30 cellular contexts compared by ENCODE assay signal in the genomic region with DNA sequence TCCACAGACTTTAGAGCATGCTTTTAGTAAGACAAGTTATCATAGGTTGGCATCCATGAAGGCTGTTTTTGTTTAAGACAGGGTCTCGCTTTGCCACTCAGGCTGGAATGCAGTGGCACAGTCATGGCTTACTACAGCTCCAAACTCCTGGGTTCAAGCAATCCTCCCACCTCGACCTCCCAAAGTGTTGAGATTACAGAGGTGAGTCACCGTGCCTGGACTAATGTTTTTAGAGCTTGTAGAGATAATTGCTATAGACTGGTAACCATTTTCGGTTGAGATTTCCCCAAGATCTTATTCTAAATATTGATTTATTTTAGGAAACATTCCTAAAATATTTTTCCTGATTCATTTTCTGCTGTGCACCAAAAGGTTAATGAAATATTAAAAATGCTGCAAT.
"Had no signal": no experiment of that assay in that cellular context is flagged by ENCODE, and none has a peak within 500 bp of the region (broad histone marks: within the 10 kb centered on the region; RNA-seq: fewer than 3 reads in every experiment).

No MANE protein-coding gene starts in this region.

- ATAC-seq: activated CD4-positive, CD25-positive, alpha-beta regulatory T cell treated with anti-CD3 and anti-CD28 coated beads, Interleukin-2, amount 50 U/mL, for 24 hours; activated CD8-positive, alpha-beta T cell treated with anti-CD3 and anti-CD28 coated beads for 36 hours; activated naive CD8-positive, alpha-beta T cell treated with anti-CD3 and anti-CD28 coated beads, Interleukin-2, amount 50 U/mL, for 24 hours; activated T-cell treated with anti-CD3 and anti-CD28 coated beads, Interleukin-2, amount 50 U/mL, for 4 hours; activated T-helper 17 cell treated with anti-CD3 and anti-CD28 coated beads, Interleukin-2, amount 50 U/mL, for 72 hours; body of pancreas; effector memory CD8-positive, alpha-beta T cell; foreskin keratinocyte; gastroesophageal sphincter; heart right ventricle had no signal

- DNase-seq: activated B cell treated with CpG ODN at 0.5 μM for 24 hours; activated CD4-positive, alpha-beta T cell treated with anti-CD3 and anti-CD28 coated beads for 48 hours; activated CD4-positive, alpha-beta T cell treated with anti-CD3 and anti-CD28 coated beads, Interleukin-2, amount 50 U/mL, for 1 hour; activated CD4-positive, alpha-beta T cell treated with anti-CD3 and anti-CD28 coated beads, Interleukin-2, amount 50 U/mL, for 48 hours; activated CD8-positive, alpha-beta memory T cell treated with anti-CD3 and anti-CD28 coated beads for 24 hours; activated CD8-positive, alpha-beta T cell treated with anti-CD3 and anti-CD28 coated beads for 36 hours; activated effector memory CD4-positive, alpha-beta T cell treated with anti-CD3 and anti-CD28 coated beads, Interleukin-2, amount 50 U/mL, for 16 hours; activated naive CD4-positive, alpha-beta T cell treated with anti-CD3 and anti-CD28 coated beads for 36 hours; activated naive CD8-positive, alpha-beta T cell treated with anti-CD3 and anti-CD28 coated beads for 36 hours; activated naive CD8-positive, alpha-beta T cell treated with anti-CD3 and anti-CD28 coated beads, Interleukin-2, amount 50 U/mL, for 24 hours; activated T-cell treated with anti-CD3 and anti-CD28 coated beads, Interleukin-2, amount 50 U/mL, for 4 hours; adrenal gland; amygdala; aorta; body of pancreas; caudate nucleus; cortex of kidney; dermis blood vessel endothelial cell; effector CD4-positive, alpha-beta T cell; effector memory CD8-positive, alpha-beta T cell; erythroblast; foreskin keratinocyte; heart right ventricle; T-helper 2 cell had no signal

- H3K27ac ChIP-seq: body of pancreas, esophagus muscularis mucosa, foreskin keratinocyte, gastroesophageal sphincter, heart right ventricle, VCaP had no signal

- H3K4me3 ChIP-seq: adrenal gland, body of pancreas, esophagus muscularis mucosa, gastroesophageal sphincter, heart right ventricle had no signal

- FAIRE-seq: colon had no signal

- H3K27me3 ChIP-seq: adrenal gland, body of pancreas, esophagus muscularis mucosa, foreskin keratinocyte, gastroesophageal sphincter, heart right ventricle had no signal

- H3K36me3 ChIP-seq: adrenal gland, gastroesophageal sphincter, heart right ventricle had no signal

- H3K9me3 ChIP-seq: adrenal gland, body of pancreas, esophagus muscularis mucosa, gastroesophageal sphincter, heart right ventricle had no signal
